8 cellular contexts compared by ENCODE assay signal in genomic region chr12:120117961-120118709, GRCh38. TPM values are rescaled to one million over a fixed set of nuclear protein-coding genes. Genes with fewer than 3 reads are reported as not detected.
DNase-seq lines count a peak whose midpoint lies in the region; ATAC-seq, FAIRE-seq and TF ChIP-seq lines count a peak whose summit lies in the region.

No MANE protein-coding gene starts in this region.

- H2AFZ ChIP-seq in IMR-90 (replicated peaks; ENCODE audit: low read length, poor library complexity): peak overlapping the region; percentile 17

- dilution Hi-C loops in IMR-90 (cut with HindIII; ENCODE audit: low sequenced_read_pairs, unreplicated experiment): no loop called here

- H3K4me3 ChIP-seq in IMR-90 (ENCODE audit: insufficient read depth, low read depth, low read length): peak overlapping the region; percentile 95
- peak overlapping the region; percentile 75 for H3K4me3 ChIP-seq in lung

- no peak for TF ChIP-seq RAD21 in IMR-90 (IDR thresholded peaks at IDR 0.05; ENCODE audit: low read length)

- peak overlapping the region; percentile 56 to 91 (median 82) for H3K27ac Mint-ChIP-seq in brain

- DNase-seq in IMR-90 (peak; percentile 67), lung (ENCODE audit: low spot score) (no peak), GM12891 (ENCODE audit: insufficient read length, low spot score) (no peak)
- DNase-seq in stimulated activated CD8-positive, alpha-beta memory T cell treated with anti-CD3 and anti-CD28 coated beads, Interleukin-4, amount 100 ng/mL, for 48 hours: no peak

- peaks cover 40% of the 10 kb centered on the region for H4K20me1 ChIP-seq in IMR-90 (ENCODE audit: insufficient read depth, low read length)

- H3K36me3 Mint-ChIP-seq in brain: peaks cover 25% of the 10 kb centered on the region

- peak overlapping the region; percentile 78 for H4K91ac ChIP-seq in IMR-90 (ENCODE audit: insufficient read depth, low read depth, low read length)

- TF ChIP-seq POLR2A in IMR-90 (IDR thresholded peaks at IDR 0.05; ENCODE audit: low read depth, low read length): no peak
- TF ChIP-seq POLR2A in GM12891 (IDR thresholded peaks at IDR 0.05; ENCODE audit: low read depth, low read length): no peak

- TF ChIP-seq CTCF in C4-2B (conservative IDR thresholded peaks at IDR 0.05) (no peak), IMR-90 (conservative IDR thresholded peaks at IDR 0.05; ENCODE audit: low read depth, low read length) (no peak), brain (conservative IDR thresholded peaks at IDR 0.05) (no peak), lung (IDR thresholded peaks at IDR 0.05; ENCODE audit: control extremely low read depth, extremely low read depth) (no peak)

- WGBS in IMR-90 (ENCODE audit: extremely low coverage in 2 of 2, insufficient read length in 1 of 2), 2 experiments: 20% methylated on average over 2 of the region's 16 CpGs; no CpG with 5 or more reads in 1 of the 2 experiments
- 43 to 60% methylated on average over 16 of the region's 16 CpGs for WGBS in lung, 2 donors

- BruUV-seq in IMR-90 (replicated peaks; lab: Mats Ljungman, UMichigan): TSS peak; percentile 84

- peak overlapping the region; percentile 85 for H2AK9ac ChIP-seq in IMR-90 (replicated peaks; ENCODE audit: low read depth, low read length, poor library complexity)

- peaks cover 32% of the 10 kb centered on the region for H3K9me1 ChIP-seq in IMR-90 (ENCODE audit: insufficient read depth, low read length)

- H3K4me1 Mint-ChIP-seq in brain: peaks cover 49% of the 10 kb centered on the region

- in situ Hi-C loops in IMR-90 (cut with MboI; ENCODE audit: low sequenced_read_pairs): loop anchor here (25.0 kb wide), 1 partner anchor 1756 kb away; the partner anchor contains the start of gene TAOK3

- FAIRE-seq in GM12891 (lab: Jason Lieb, UNC): no peak

- peak overlapping the region; percentile 84 for H3K4ac ChIP-seq in IMR-90 (ENCODE audit: low read depth, low read length)

- peak overlapping the region; percentile 92 for H2AK5ac ChIP-seq in IMR-90 (ENCODE audit: low read depth, low read length)

- peak overlapping the region; percentile 92 for H3K27ac ChIP-seq in C4-2B
- peak overlapping the region; percentile 98; the same call in 1 of the 2 replicates for H3K27ac ChIP-seq in IMR-90 (ENCODE audit: insufficient read depth, low read length)
- H3K27ac ChIP-seq in lung (ENCODE audit: low read depth in 1 of 2, low read length in 1 of 2): peak overlapping the region; percentile 60 to 70

- H2BK120ac ChIP-seq in IMR-90 (ENCODE audit: low read depth, low read length): peak overlapping the region; percentile 70

- H2BK15ac ChIP-seq in IMR-90 (ENCODE audit: low read depth, low read length): peak overlapping the region; percentile 62; the same call in 2 of the 3 replicates

- peak overlapping the region; percentile 68; the same call in 1 of the 2 replicates for H2BK20ac ChIP-seq in IMR-90 (ENCODE audit: low read depth, low read length)

- peak overlapping the region; percentile 96 for H3K9ac ChIP-seq in IMR-90 (ENCODE audit: low read depth, low read length)

- H3K23ac ChIP-seq in IMR-90 (ENCODE audit: low read depth, low read length): peak overlapping the region; percentile 98

- POLR2A ChIA-PET in IMR-90 (lab: Charles Lee; ENCODE audit: unreplicated experiment): interaction anchor here (0.6 to 1.0 kb wide), 3 partner anchors 57 to 83 kb away, joined by 4 to 9 read pairs (median 5); partner anchors contain the start of gene RPLP0

- peak overlapping the region; percentile 7; the same call in 1 of the 2 replicates for H3K56ac ChIP-seq in IMR-90 (ENCODE audit: extremely low read depth, insufficient read depth, low read length)

- H4K8ac ChIP-seq in IMR-90 (ENCODE audit: low read depth in 2 of 2, low read length in 2 of 2): peak overlapping the region in 1 of 2 experiments; percentile 69; a peak in 2 of 4 replicates

- H3K4me2 ChIP-seq in IMR-90 (ENCODE audit: low read depth, low read length): peak overlapping the region; percentile 94

- peaks cover 23% of the 10 kb centered on the region for H3K4me1 ChIP-seq in IMR-90 (ENCODE audit: control insufficient read depth, insufficient read depth, low read length)
- peaks cover 19 to 21% of the 10 kb centered on the region in 2 donors for H3K4me1 ChIP-seq in lung (ENCODE audit: control insufficient read depth in 2 of 2, insufficient read depth in 2 of 2, low read length in 2 of 2)

- peaks cover 19 to 60% of the 10 kb centered on the region in 2 experiments for H3K79me1 ChIP-seq in IMR-90 (ENCODE audit: low read depth in 1 of 2, low read length in 2 of 2)

- H3K27me3 Mint-ChIP-seq in brain: peaks cover 11% of the 10 kb centered on the region

- intact Hi-C loops in IMR-90 (cut with micrococcal nuclease): no loop called here

- H3K9me3 ChIP-seq in IMR-90 (ENCODE audit: control insufficient read depth, insufficient read depth, low read length) (no peaks in the 10 kb centered on the region), lung (ENCODE audit: control insufficient read depth in 2 of 2, insufficient read depth in 1 of 2, low read length in 1 of 2) (no peaks in the 10 kb centered on the region)

- H3K36me3 ChIP-seq in IMR-90 (ENCODE audit: control insufficient read depth, insufficient read depth, low read length): peaks cover 7% of the 10 kb centered on the region; the same call in 1 of the 2 replicates
- H3K36me3 ChIP-seq in lung (ENCODE audit: control insufficient read depth in 2 of 2, insufficient read depth in 2 of 2, low read length in 2 of 2): peaks cover 0 to 4% of the 10 kb centered on the region in 2 donors

- H3K27me3 ChIP-seq in IMR-90 (ENCODE audit: control insufficient read depth, insufficient read depth, low read length): no peaks in the 10 kb centered on the region
- H3K27me3 ChIP-seq in lung (ENCODE audit: control insufficient read depth, insufficient read depth): no peaks in the 10 kb centered on the region

- peak overlapping the region; percentile 87 to 95 (median 90) for H3K4me3 Mint-ChIP-seq in brain

- no peak for ATAC-seq in IMR-90 (ENCODE audit: low read depth)
- no peak for ATAC-seq in lung (ENCODE audit: insufficient read depth, low FRiP score)
- no peak for ATAC-seq in GM19328 (IDR thresholded peaks at IDR 0.05; ENCODE audit: unreplicated experiment)
- ATAC-seq in HG03442 (IDR thresholded peaks at IDR 0.05; ENCODE audit: unreplicated experiment): no peak

- peak overlapping the region; percentile 90 for H3K18ac ChIP-seq in IMR-90 (ENCODE audit: low read depth, low read length)

- peak overlapping the region; percentile 10 for H4K5ac ChIP-seq in IMR-90 (ENCODE audit: low read depth, low read length)

- peak overlapping the region; percentile 50 for H3K14ac ChIP-seq in IMR-90 (replicated peaks; ENCODE audit: low read depth, low read length)

- H3K9me3 Mint-ChIP-seq in brain: peaks cover 0 to 1% (median 0%) of the 10 kb centered on the region in 5 experiments

- CTCF ChIA-PET in IMR-90 (lab: Yijun Ruan, JAX): interaction anchor here (1.2 to 1.4 kb wide), 2 partner anchors 31 to 83 kb away, joined by 4 to 5 read pairs; partner anchors contain the start of gene RPLP0

- H2BK5ac ChIP-seq in IMR-90 (ENCODE audit: low read depth, low read length, poor library complexity, severe bottlenecking): peak overlapping the region; percentile 93

TF ChIP-seq in IMR-90, 13 proteins besides CTCF, POLR2A, EP300 and RAD21 (continues in another document):
- TF ChIP-seq NFE2L2 (IDR thresholded peaks at IDR 0.05; ENCODE audit: low read depth, low read length): peak; percentile 76
- TF ChIP-seq MXI1 (IDR thresholded peaks at IDR 0.05; ENCODE audit: borderline replicate concordance, low read depth, low read length): peak; percentile 79; the same call in 1 of the 2 replicates
- TF ChIP-seq CHD1 (IDR thresholded peaks at IDR 0.05; ENCODE audit: low read depth, low read length): no peak
- no peak for TF ChIP-seq MAZ (IDR thresholded peaks at IDR 0.05; ENCODE audit: borderline replicate concordance, low read depth, low read length)
- no peak for TF ChIP-seq RFX5 (IDR thresholded peaks at IDR 0.05; ENCODE audit: low read depth, low read length)
- TF ChIP-seq CEBPB (IDR thresholded peaks at IDR 0.05; ENCODE audit: low read depth, low read length): 0 out of 2 replicates have a peak, but pooled peaks have one; percentile 10
- no peak for TF ChIP-seq USF2 (IDR thresholded peaks at IDR 0.05; ENCODE audit: low read depth, low read length)

TF ChIP-seq in GM12891, 5 proteins besides CTCF, POLR2A, EP300 and RAD21:
- TF ChIP-seq PAX5 (IDR thresholded peaks at IDR 0.05; ENCODE audit: insufficient read depth, low read length, severe bottlenecking) (no peak), POU2F2 (IDR thresholded peaks at IDR 0.05; ENCODE audit: low read depth, low read length) (no peak), POLR2AphosphoS5 (IDR thresholded peaks at IDR 0.05; ENCODE audit: low read depth, low read length) (no peak), TAF1 (IDR thresholded peaks at IDR 0.05; ENCODE audit: low read depth, low read length) (no peak), SPI1 (IDR thresholded peaks at IDR 0.05; ENCODE audit: low read depth, low read length) (no peak)

RNA-seq across cellular contexts. Expression of gene RAB35, which starts 1.6 kb away (rescaled TPM):
- 32.6 and 35.0 TPM in 2 replicates for total RNA-seq in IMR-90 (2012; rRNA removed)
- 47.6 and 49.6 TPM in 2 replicates for polyA plus RNA-seq in IMR-90 (2012; rRNA removed)
- 31.2 and 45.6 TPM in 2 replicates for polyA plus RNA-seq in IMR-90 (2012; cell fraction: cytosol; rRNA removed)
- polyA plus RNA-seq in IMR-90 (2012; cell fraction: nucleus; rRNA removed; ENCODE audit: low replicate concordance): 64.2 and 73.1 TPM in 2 replicates
- 40.8 TPM for polyA plus RNA-seq in brain (ENCODE audit: insufficient read depth, low read depth, low replicate concordance)
- total RNA-seq in lung: 10 to 100 TPM; 22.1 to 51.8 TPM
- 10 to 100 TPM; 27.3 to 47.0 TPM for polyA plus RNA-seq in lung
- polyA plus RNA-seq in GM12891 (2012; ENCODE audit: low read depth, missing spikeins): 41.4 TPM
